Comparison of ENCODE assay signal across 2 cellular contexts in genomic region chr7:43332193-43332796, GRCh38.
TF ChIP-seq lines count a peak whose summit lies in the region.

No MANE protein-coding gene starts in this region.

TF ChIP-seq in K562, 482 proteins besides CTCF, POLR2A, EP300 and RAD21:
- no peak for TF ChIP-seq HNRNPK (IDR thresholded peaks at IDR 0.05; ENCODE audit: low read depth, low read length, poor library complexity, severe bottlenecking)
- peak; percentile 60 to 67 for TF ChIP-seq NRF1 (conservative IDR thresholded peaks at IDR 0.05 in 1 of 2, IDR thresholded peaks at IDR 0.05 in 1 of 2)
- no peak for TF ChIP-seq PTRF (tag; IDR thresholded peaks at IDR 0.05)

TF ChIP-seq in H1, 55 proteins besides CTCF, POLR2A, EP300 and RAD21:
- TF ChIP-seq MAFK (IDR thresholded peaks at IDR 0.05; ENCODE audit: low read depth, low read length): no peak
- TF ChIP-seq ASH2L (IDR thresholded peaks at IDR 0.05; ENCODE audit: low read length): no peak
- no peak for TF ChIP-seq KDM5A (IDR thresholded peaks at IDR 0.05; ENCODE audit: low read length)
- no peak for TF ChIP-seq JUND (IDR thresholded peaks at IDR 0.05; ENCODE audit: low read length)
- TF ChIP-seq EZH2 (IDR thresholded peaks at IDR 0.05; ENCODE audit: low read depth, low read length, severe bottlenecking): no peak
- no peak for TF ChIP-seq BACH1 (IDR thresholded peaks at IDR 0.05; ENCODE audit: low read length)
- no peak for TF ChIP-seq SIN3A (conservative IDR thresholded peaks at IDR 0.05 in 1 of 2, IDR thresholded peaks at IDR 0.05 in 1 of 2; ENCODE audit: low read depth in 1 of 2, low read length in 2 of 2)
- no peak for TF ChIP-seq HDAC6 (IDR thresholded peaks at IDR 0.05; ENCODE audit: low read depth, low read length)
- TF ChIP-seq KDM1A (IDR thresholded peaks at IDR 0.05; ENCODE audit: borderline replicate concordance, low read length): no peak
- no peak for TF ChIP-seq TAF7 (optimal IDR thresholded peaks at IDR 0.05; ENCODE audit: borderline replicate concordance, low read depth, low read length)
- TF ChIP-seq SRF (IDR thresholded peaks at IDR 0.05; ENCODE audit: low read depth, low read length): no peak
- TF ChIP-seq SIRT6 (IDR thresholded peaks at IDR 0.05; ENCODE audit: low read length): no peak
- TF ChIP-seq SUZ12 (IDR thresholded peaks at IDR 0.05; ENCODE audit: low read length): no peak
- TF ChIP-seq ZNF274 (IDR thresholded peaks at IDR 0.05; ENCODE audit: borderline replicate concordance, extremely low read depth, low read length): no peak
- no peak for TF ChIP-seq GTF2F1 (IDR thresholded peaks at IDR 0.05; ENCODE audit: borderline replicate concordance, low read depth, low read length)
- TF ChIP-seq ATF3 (IDR thresholded peaks at IDR 0.05; ENCODE audit: insufficient read depth, low read depth, low read length): no peak
- no peak for TF ChIP-seq POLR2AphosphoS5 (IDR thresholded peaks at IDR 0.05; ENCODE audit: low read depth, low read length)
- no peak for TF ChIP-seq CHD7 (IDR thresholded peaks at IDR 0.05; ENCODE audit: insufficient replicate concordance, low read length)
- no peak for TF ChIP-seq YY1 (IDR thresholded peaks at IDR 0.05; ENCODE audit: low read depth, low read length)
TF ChIP-seq in H1: peak in this region for 0.
